In genomic region chr2:148513425-148513824, GRCh38 we compare ENCODE assay signal across 2 cellular contexts.
TF ChIP-seq lines count a peak whose summit lies in the region.

No MANE protein-coding gene starts in this region.

TF ChIP-seq in HepG2, 621 proteins besides CTCF, POLR2A, EP300 and RAD21 (continued from another document):
- TF ChIP-seq TEAD2 (CRISPR knock-in tag; IDR thresholded peaks at IDR 0.05) = no peak
- TF ChIP-seq MAFK (conservative IDR thresholded peaks at IDR 0.05 in 1 of 2, IDR thresholded peaks at IDR 0.05 in 1 of 2; ENCODE audit: low read length in 2 of 2) = peak; percentile 47 to 62; a peak in 3 of 4 replicates
- TF ChIP-seq HNF4A (CRISPR knock-in tag; IDR thresholded peaks at IDR 0.05) = no peak

TF ChIP-seq in K562, 482 proteins besides CTCF, POLR2A, EP300 and RAD21 (continued from another document):
- TF ChIP-seq ARID4B (CRISPR knock-in tag; IDR thresholded peaks at IDR 0.05) (no peak), CBX2 (IDR thresholded peaks at IDR 0.05; ENCODE audit: insufficient read depth, low read length, poor library complexity, severe bottlenecking) (no peak), MTA1 (IDR thresholded peaks at IDR 0.05; ENCODE audit: borderline replicate concordance) (no peak), ZC3H11A (IDR thresholded peaks at IDR 0.05; ENCODE audit: low read depth, low read length) (no peak), RFX7 (CRISPR knock-in tag; IDR thresholded peaks at IDR 0.05) (no peak), EWSR1 (IDR thresholded peaks at IDR 0.05; ENCODE audit: borderline replicate concordance, low read depth, partially characterized antibody) (no peak), C11orf30 (IDR thresholded peaks at IDR 0.05; ENCODE audit: low read depth) (peak; percentile 23; the same call in 1 of the 2 replicates), ATF3 (IDR thresholded peaks at IDR 0.05) (peak; percentile 62), ATF3 (CRISPR knock-in tag; conservative IDR thresholded peaks at IDR 0.05) (no peak), PCBP2 (IDR thresholded peaks at IDR 0.05; ENCODE audit: low read depth, low read length, poor library complexity, severe bottlenecking) (no peak), SRSF9 (IDR thresholded peaks at IDR 0.05; ENCODE audit: borderline replicate concordance, low read depth, low read length) (no peak), HNRNPUL1 (IDR thresholded peaks at IDR 0.05; ENCODE audit: low read length) (no peak), RBBP5 (IDR thresholded peaks at IDR 0.05; ENCODE audit: borderline replicate concordance, insufficient read depth, low read length, poor library complexity, severe bottlenecking) (no peak)
